29 cellular contexts compared by ENCODE assay signal in genomic region chr7:76065016-76065612, GRCh38. TPM values are rescaled to one million over a fixed set of nuclear protein-coding genes. Genes with fewer than 3 reads are reported as not detected.
A peak's percentile ranks its signal among the peaks of the same experiment; 100 is the strongest.
DNase-seq lines count a peak whose midpoint lies in the region; ATAC-seq and TF ChIP-seq lines count a peak whose summit lies in the region.
"Had no signal": no experiment of that assay in that cellular context is flagged by ENCODE, and none has a peak within 500 bp of the region (broad histone marks: within the 10 kb centered on the region; RNA-seq: fewer than 3 reads in every experiment).

No MANE protein-coding gene starts in this region.

- H3K36me3 Mint-ChIP-seq in activated CD8-positive, alpha-beta T cell treated with anti-CD3 and anti-CD28 coated beads, Interleukin-2, amount 10 ng/mL, durations not matched to agents 7 days and 5 days (ENCODE audit: low read depth): peaks cover 57% of the 10 kb centered on the region
- peaks cover 45% of the 10 kb centered on the region for H3K36me3 Mint-ChIP-seq in nephron progenitor cell (ENCODE audit: low read depth)
- peaks cover 67% of the 10 kb centered on the region for H3K36me3 Mint-ChIP-seq in stimulated activated memory B cell treated with anti-CD40 and anti-IgM and Interleukin-4, amounts not matched to agents 10 μg/mL and 1 μg/mL and 100 μg/mL, for 72 hours

- H3K4me3 Mint-ChIP-seq in activated CD8-positive, alpha-beta T cell treated with anti-CD3 and anti-CD28 coated beads, Interleukin-2, amount 10 ng/mL, durations not matched to agents 7 days and 5 days: no peak overlapping the region
- H3K4me3 Mint-ChIP-seq in nephron progenitor cell: no peak overlapping the region
- H3K4me3 Mint-ChIP-seq in stimulated activated memory B cell treated with anti-CD40 and anti-IgM and Interleukin-4, amounts not matched to agents 10 μg/mL and 1 μg/mL and 100 μg/mL, for 72 hours: no peak overlapping the region
- H3K4me3 Mint-ChIP-seq: activated naive CD8-positive, alpha-beta T cell treated with anti-CD3 and anti-CD28 coated beads, Interleukin-2, amount 10 ng/mL, durations not matched to agents 7 days and 5 days; CD8-positive, alpha-beta T cell; dendritic cell treated with granulocyte-macrophage colony-stimulating factor and Interleukin-4, amounts not matched to agents 40 ng/mL and 50 ng/mL, for 4 days; endodermal cell had no signal

- peak; percentile 26 for DNase-seq in activated CD4-positive, alpha-beta T cell treated with anti-CD3 and anti-CD28 coated beads for 48 hours
- no peak for DNase-seq in activated CD4-positive, alpha-beta T cell treated with anti-CD3 and anti-CD28 coated beads, Interleukin-2, amount 50 U/mL, for 4 hours
- peak; percentile 5 for DNase-seq in GM10266 (ENCODE audit: extremely low spot score)
- no peak for DNase-seq in activated CD8-positive, alpha-beta T cell treated with anti-CD3 and anti-CD28 coated beads, Interleukin-2, amount 10 ng/mL, durations not matched to agents 7 days and 5 days
- DNase-seq in nephron progenitor cell: no peak
- no peak for DNase-seq in ureter (ENCODE audit: low spot score)
- DNase-seq in AG08396 (ENCODE audit: low spot score): no peak
- DNase-seq: activated naive CD8-positive, alpha-beta T cell treated with anti-CD3 and anti-CD28 coated beads, Interleukin-2, amount 10 ng/mL, durations not matched to agents 7 days and 5 days; caudate nucleus; CD8-positive, alpha-beta T cell; DMS 273 treated with DMSO at 0.1 percent for 48 hours; endodermal cell; foreskin keratinocyte; KG1; mammary epithelial cell; MM.1S; NCI-H2081; NCI-H226; NCI-H69; Peyer's patch; right cardiac atrium; stimulated activated CD4-positive, alpha-beta T cell treated with anti-CD3 and anti-CD28 coated beads, Interleukin-2, amount 100 ng/mL, for 48 hours; stimulated activated naive CD4-positive, alpha-beta T cell treated with Interleukin-2 at 50 U/mL for 16 hours; SW 1271; T-helper 9 cell; WERI-Rb-1 had no signal

- no peaks in the 10 kb centered on the region for H3K4me1 Mint-ChIP-seq in activated CD8-positive, alpha-beta T cell treated with anti-CD3 and anti-CD28 coated beads, Interleukin-2, amount 10 ng/mL, durations not matched to agents 7 days and 5 days (ENCODE audit: low read depth)
- no peaks in the 10 kb centered on the region for H3K4me1 Mint-ChIP-seq in nephron progenitor cell
- H3K4me1 Mint-ChIP-seq in stimulated activated memory B cell treated with anti-CD40 and anti-IgM and Interleukin-4, amounts not matched to agents 10 μg/mL and 1 μg/mL and 100 μg/mL, for 72 hours: peaks cover 5% of the 10 kb centered on the region
- H3K4me1 Mint-ChIP-seq: endodermal cell had no signal

- TF ChIP-seq CTCF in GM10266 (IDR thresholded peaks at IDR 0.05; ENCODE audit: control insufficient read depth, insufficient read depth, low read depth, missing control alignments) (no peak), nephron progenitor cell (IDR thresholded peaks at IDR 0.05) (no peak)

- H3K27me3 Mint-ChIP-seq in activated CD8-positive, alpha-beta T cell treated with anti-CD3 and anti-CD28 coated beads, Interleukin-2, amount 10 ng/mL, durations not matched to agents 7 days and 5 days (ENCODE audit: low read depth): no peaks in the 10 kb centered on the region
- H3K27me3 Mint-ChIP-seq in nephron progenitor cell (ENCODE audit: low read depth, poor library complexity): peaks cover 3% of the 10 kb centered on the region
- H3K27me3 Mint-ChIP-seq in stimulated activated memory B cell treated with anti-CD40 and anti-IgM and Interleukin-4, amounts not matched to agents 10 μg/mL and 1 μg/mL and 100 μg/mL, for 72 hours: no peaks in the 10 kb centered on the region
- H3K27me3 Mint-ChIP-seq: activated naive CD8-positive, alpha-beta T cell treated with anti-CD3 and anti-CD28 coated beads, Interleukin-2, amount 10 ng/mL, durations not matched to agents 7 days and 5 days; dendritic cell treated with granulocyte-macrophage colony-stimulating factor and Interleukin-4, amounts not matched to agents 40 ng/mL and 50 ng/mL, for 4 days had no signal

- POLR2A ChIA-PET in activated CD8-positive, alpha-beta T cell treated with anti-CD3 and anti-CD28 coated beads, Interleukin-2, amount 10 ng/mL, durations not matched to agents 7 days and 5 days (lab: Charles Lee): no interaction called here

- peak; percentile 15 for ATAC-seq in activated CD8-positive, alpha-beta T cell treated with anti-CD3 and anti-CD28 coated beads, Interleukin-2, amount 10 ng/mL, durations not matched to agents 7 days and 5 days
- no peak for ATAC-seq in stimulated activated memory B cell treated with anti-CD40 and anti-IgM and Interleukin-4, amounts not matched to agents 10 μg/mL and 1 μg/mL and 100 μg/mL, for 72 hours
- ATAC-seq: CD8-positive, alpha-beta T cell; foreskin keratinocyte; HCT116; right cardiac atrium had no signal

- CTCF ChIA-PET in activated CD8-positive, alpha-beta T cell treated with anti-CD3 and anti-CD28 coated beads, Interleukin-2, amount 10 ng/mL, durations not matched to agents 7 days and 5 days (lab: Charles Lee): no interaction called here

- H3K9me3 Mint-ChIP-seq in activated CD8-positive, alpha-beta T cell treated with anti-CD3 and anti-CD28 coated beads, Interleukin-2, amount 10 ng/mL, durations not matched to agents 7 days and 5 days (ENCODE audit: insufficient read depth): no peaks in the 10 kb centered on the region
- H3K9me3 Mint-ChIP-seq in nephron progenitor cell: no peaks in the 10 kb centered on the region
- no peaks in the 10 kb centered on the region for H3K9me3 Mint-ChIP-seq in stimulated activated memory B cell treated with anti-CD40 and anti-IgM and Interleukin-4, amounts not matched to agents 10 μg/mL and 1 μg/mL and 100 μg/mL, for 72 hours
- H3K9me3 Mint-ChIP-seq: activated naive CD8-positive, alpha-beta T cell treated with anti-CD3 and anti-CD28 coated beads, Interleukin-2, amount 10 ng/mL, durations not matched to agents 7 days and 5 days; CD8-positive, alpha-beta T cell; dendritic cell treated with granulocyte-macrophage colony-stimulating factor and Interleukin-4, amounts not matched to agents 40 ng/mL and 50 ng/mL, for 4 days; endodermal cell had no signal

- peak overlapping the region; percentile 34 for H3K27ac Mint-ChIP-seq in activated CD8-positive, alpha-beta T cell treated with anti-CD3 and anti-CD28 coated beads, Interleukin-2, amount 10 ng/mL, durations not matched to agents 7 days and 5 days
- peak overlapping the region; percentile 59 for H3K27ac Mint-ChIP-seq in nephron progenitor cell
- H3K27ac Mint-ChIP-seq in stimulated activated memory B cell treated with anti-CD40 and anti-IgM and Interleukin-4, amounts not matched to agents 10 μg/mL and 1 μg/mL and 100 μg/mL, for 72 hours: no peak overlapping the region
- H3K27ac Mint-ChIP-seq: activated naive CD8-positive, alpha-beta T cell treated with anti-CD3 and anti-CD28 coated beads, Interleukin-2, amount 10 ng/mL, durations not matched to agents 7 days and 5 days; CD8-positive, alpha-beta T cell; dendritic cell treated with granulocyte-macrophage colony-stimulating factor and Interleukin-4, amounts not matched to agents 40 ng/mL and 50 ng/mL, for 4 days; endodermal cell had no signal

RNA-seq across cellular contexts. Expression of gene MDH2, which starts 17.2 kb away (rescaled TPM):
- total RNA-seq in activated CD8-positive, alpha-beta T cell treated with anti-CD3 and anti-CD28 coated beads, Interleukin-2, amount 10 ng/mL, durations not matched to agents 7 days and 5 days: 100 to 1,000 TPM; 148 to 166 TPM
- 177 TPM for total RNA-seq in ureter

RNA-seq across cellular contexts. Expression of gene STYXL1, which starts 17.3 kb away (rescaled TPM):
- 10 to 100 TPM; 27.2 to 28.2 TPM for total RNA-seq in activated CD8-positive, alpha-beta T cell treated with anti-CD3 and anti-CD28 coated beads, Interleukin-2, amount 10 ng/mL, durations not matched to agents 7 days and 5 days
- total RNA-seq in ureter: 45.4 TPM

Comparison
In these comparisons a context has a peak if more than half of its experiments do, and no peak if none do; other contexts are left out.
1. DNase-seq: peak in activated CD4-positive, alpha-beta T cell treated with anti-CD3 and anti-CD28 coated beads for 48 hours (single experiment) and GM10266 (single experiment); none in activated CD4-positive, alpha-beta T cell treated with anti-CD3 and anti-CD28 coated beads, Interleukin-2, amount 50 U/mL, for 4 hours (0 of 2), activated CD8-positive, alpha-beta T cell treated with anti-CD3 and anti-CD28 coated beads, Interleukin-2, amount 10 ng/mL, durations not matched to agents 7 days and 5 days (single experiment), nephron progenitor cell (single experiment), ureter (single experiment) and AG08396 (single experiment).